24 cellular contexts compared by ENCODE assay signal in genomic region chr13:84443463-84443862, GRCh38.
"Had no signal": no experiment of that assay in that cellular context is flagged by ENCODE, and none has a peak within 500 bp of the region (broad histone marks: within the 10 kb centered on the region; RNA-seq: fewer than 3 reads in every experiment).

No MANE protein-coding gene starts in this region.

- H3K4me3 ChIP-seq: adrenal gland, MG63, PC-9 had no signal

- H3K9me3 ChIP-seq: adrenal gland, MG63 had no signal

- H3K4me1 ChIP-seq: adrenal gland had no signal

- H3K27me3 ChIP-seq: adrenal gland, MG63 had no signal

- H3K36me3 ChIP-seq: adrenal gland, MG63 had no signal

- DNase-seq: activated CD4-positive, alpha-beta T cell treated with anti-CD3 and anti-CD28 coated beads for 48 hours; activated CD4-positive, alpha-beta T cell treated with anti-CD3 and anti-CD28 coated beads, Interleukin-2, amount 50 U/mL, for 4 hours; activated CD4-positive, CD25-positive, alpha-beta regulatory T cell treated with anti-CD3 and anti-CD28 coated beads, Interleukin-2, amount 50 U/mL, for 72 hours; activated CD8-positive, alpha-beta memory T cell treated with anti-CD3 and anti-CD28 coated beads, Interleukin-2, amount 50 U/mL, for 48 hours; activated CD8-positive, alpha-beta T cell treated with anti-CD3 and anti-CD28 coated beads, Interleukin-2, amount 10 ng/mL, durations not matched to agents 7 days and 5 days; activated naive CD4-positive, alpha-beta T cell treated with anti-CD3 and anti-CD28 coated beads, Interleukin-2, amount 50 U/mL, for 16 hours; activated naive CD8-positive, alpha-beta T cell treated with anti-CD3 and anti-CD28 coated beads, Interleukin-2, amount 10 ng/mL, durations not matched to agents 7 days and 5 days; activated T-cell treated with anti-CD3 and anti-CD28 coated beads, Interleukin-2, amount 50 U/mL, for 1 hour; adrenal gland; anterior cingulate cortex; cerebellar nuclear complex; dermis blood vessel endothelial cell; MG63; NCI-H1048; NCI-H146; NCI-H187 treated with DMSO at 0.1 percent for 48 hours; NCI-H2081 treated with DMSO at 0.1 percent for 48 hours; NCI-H2227 treated with DMSO at 0.1 percent for 48 hours; NCI-H446 treated with DMSO at 0.1 percent for 48 hours; NCI-H524 treated with DMSO at 0.1 percent for 48 hours; NCI-H774; PC-9; T-helper 1 cell had no signal

- H3K27ac ChIP-seq: adrenal gland, KMS-11, PC-9 had no signal
